20 cellular contexts compared by ENCODE assay signal in genomic region chr6:148491638-148492210, GRCh38.
DNase-seq lines count a peak whose midpoint lies in the region; ATAC-seq and TF ChIP-seq lines count a peak whose summit lies in the region.
"Had no signal": no experiment of that assay in that cellular context is flagged by ENCODE, and none has a peak within 500 bp of the region (broad histone marks: within the 10 kb centered on the region; RNA-seq: fewer than 3 reads in every experiment).

No MANE protein-coding gene starts in this region.

- H3K9ac ChIP-seq in rectal smooth muscle tissue (ENCODE audit: low read length): no peak overlapping the region

- no peak overlapping the region for H3K27ac Mint-ChIP-seq in naive thymus-derived CD8-positive, alpha-beta T cell
- H3K27ac Mint-ChIP-seq: activated naive CD4-positive, alpha-beta T cell treated with anti-CD3 and anti-CD28 coated beads, Interleukin-2, amount 50 U/mL, for 24 hours; CD4-positive, alpha-beta T cell had no signal

- H3K36me3 ChIP-seq in ACC112 (ENCODE audit: insufficient read depth, low read length) (peaks cover 13% of the 10 kb centered on the region; the same call in 1 of the 2 replicates), esophagus muscularis mucosa (peaks cover 6 to 23% (median 17%) of the 10 kb centered on the region in 4 donors), rectal smooth muscle tissue (ENCODE audit: control insufficient read depth, insufficient read depth, low read length) (no peaks in the 10 kb centered on the region)
- H3K36me3 ChIP-seq: ovary, transverse colon had no signal

- no peaks in the 10 kb centered on the region for H3K4me1 Mint-ChIP-seq in naive thymus-derived CD8-positive, alpha-beta T cell
- H3K4me1 Mint-ChIP-seq: activated naive CD4-positive, alpha-beta T cell treated with anti-CD3 and anti-CD28 coated beads, Interleukin-2, amount 50 U/mL, for 24 hours had no signal

- H3K9me3 ChIP-seq in esophagus muscularis mucosa: no peaks in the 10 kb centered on the region
- H3K9me3 ChIP-seq: left lung, ovary, transverse colon had no signal

- no peak for TF ChIP-seq POLR2A in esophagus muscularis mucosa (IDR thresholded peaks at IDR 0.05; ENCODE audit: low read depth)

- peak overlapping the region; percentile 73 for H3K27ac ChIP-seq in ACC112 (ENCODE audit: low read depth, low read length)
- peak overlapping the region; percentile 8 to 57 (median 32) for H3K27ac ChIP-seq in esophagus muscularis mucosa (replicated peaks in 1 of 4)
- H3K27ac ChIP-seq in rectal smooth muscle tissue (ENCODE audit: low read depth, low read length): peak overlapping the region; percentile 24
- H3K27ac ChIP-seq: left lung, ovary, VCaP had no signal

- no peak for TF ChIP-seq CTCF in esophagus muscularis mucosa (IDR thresholded peaks at IDR 0.05)

- no peak for TF ChIP-seq EP300 in esophagus muscularis mucosa (IDR thresholded peaks at IDR 0.05)

- H2AFZ ChIP-seq in ACC112 (ENCODE audit: low read length, unreplicated experiment): no peak overlapping the region

- no peak overlapping the region for H3K4me3 Mint-ChIP-seq in naive thymus-derived CD8-positive, alpha-beta T cell
- H3K4me3 Mint-ChIP-seq: activated naive CD4-positive, alpha-beta T cell treated with anti-CD3 and anti-CD28 coated beads, Interleukin-2, amount 50 U/mL, for 24 hours; CD4-positive, alpha-beta T cell had no signal

- 69% methylated on average over 6 of the region's 6 CpGs for WGBS in esophagus muscularis mucosa

- H3K27me3 ChIP-seq in ACC112 (ENCODE audit: insufficient read depth, low read length): no peaks in the 10 kb centered on the region
- H3K27me3 ChIP-seq in esophagus muscularis mucosa: no peaks in the 10 kb centered on the region
- H3K27me3 ChIP-seq in rectal smooth muscle tissue (ENCODE audit: control insufficient read depth, insufficient read depth, low read length): no peaks in the 10 kb centered on the region
- H3K27me3 ChIP-seq: left lung, ovary, transverse colon had no signal

- intact Hi-C loops in esophagus muscularis mucosa (cut with DNase I): no loop called here

- ATAC-seq in naive thymus-derived CD8-positive, alpha-beta T cell: no peak
- ATAC-seq: left lung had no signal

- peaks cover 36% of the 10 kb centered on the region for H3K4me1 ChIP-seq in ACC112 (ENCODE audit: control insufficient read depth, insufficient read depth, low read length, unreplicated experiment)
- peaks cover 4 to 30% (median 25%) of the 10 kb centered on the region in 4 donors for H3K4me1 ChIP-seq in esophagus muscularis mucosa
- H3K4me1 ChIP-seq in rectal smooth muscle tissue (ENCODE audit: control insufficient read depth, insufficient read depth, low read length): peaks cover 9% of the 10 kb centered on the region
- H3K4me1 ChIP-seq: left lung had no signal

- H3K79me2 ChIP-seq in ACC112 (ENCODE audit: control insufficient read depth, insufficient read depth, low read length, unreplicated experiment): peaks cover 3% of the 10 kb centered on the region

- H3K27me3 Mint-ChIP-seq in naive thymus-derived CD8-positive, alpha-beta T cell: peaks cover 7 to 12% (median 10%) of the 10 kb centered on the region in 5 donors
- H3K27me3 Mint-ChIP-seq: activated naive CD4-positive, alpha-beta T cell treated with anti-CD3 and anti-CD28 coated beads, Interleukin-2, amount 50 U/mL, for 24 hours had no signal

- peaks cover 0 to 4% (median 0%) of the 10 kb centered on the region in 9 donors for H3K9me3 Mint-ChIP-seq in naive thymus-derived CD8-positive, alpha-beta T cell
- H3K9me3 Mint-ChIP-seq: activated naive CD4-positive, alpha-beta T cell treated with anti-CD3 and anti-CD28 coated beads, Interleukin-2, amount 50 U/mL, for 24 hours; CD4-positive, alpha-beta T cell had no signal

- POLR2A ChIA-PET in naive thymus-derived CD8-positive, alpha-beta T cell (lab: Charles Lee): interaction anchor here (0.6 kb wide), 1 partner anchor 9 kb away, joined by 4 read pairs; no protein-coding TSS in a partner anchor

- peak; percentile 25 for DNase-seq in M059J (ENCODE audit: low read depth)
- DNase-seq in esophagus muscularis mucosa (ENCODE audit: extremely low spot score): peak; percentile 91
- no peak for DNase-seq in ureter (ENCODE audit: low spot score)
- no peak for DNase-seq in naive thymus-derived CD8-positive, alpha-beta T cell
- no peak for DNase-seq in stimulated activated CD4-positive, alpha-beta T cell treated with anti-CD3 and anti-CD28 coated beads, Interleukin-12 subunit alpha, Interleukin-12 subunit beta, amount 100 ng/mL, for 4 hours
- DNase-seq in SHP77 (lab: John Stamatoyannopoulos, UW): no peak
- DNase-seq: ACHN; activated CD4-positive, alpha-beta T cell treated with anti-CD3 and anti-CD28 coated beads, Interleukin-2, amount 50 U/mL, for 48 hours; activated T-cell treated with anti-CD3 and anti-CD28 coated beads, Interleukin-2, amount 50 U/mL, for 1 hour; CD4-positive, alpha-beta T cell; DND-41; effector memory CD4-positive, alpha-beta T cell; NCI-H187 treated with DMSO at 0.1 percent for 48 hours; ovary; transverse colon had no signal

- no peak overlapping the region for H3K4me3 ChIP-seq in ACC112 (ENCODE audit: low read depth, low read length)
- H3K4me3 ChIP-seq in esophagus muscularis mucosa: no peak overlapping the region
- no peak overlapping the region for H3K4me3 ChIP-seq in rectal smooth muscle tissue (ENCODE audit: low read length)
- H3K4me3 ChIP-seq: left lung, ovary, transverse colon had no signal

- no peaks in the 10 kb centered on the region for H3K36me3 Mint-ChIP-seq in naive thymus-derived CD8-positive, alpha-beta T cell
- H3K36me3 Mint-ChIP-seq: activated naive CD4-positive, alpha-beta T cell treated with anti-CD3 and anti-CD28 coated beads, Interleukin-2, amount 50 U/mL, for 24 hours had no signal

Comparison
In these comparisons a context has a peak if more than half of its experiments do, and no peak if none do; other contexts are left out.
1. DNase-seq: peak in M059J (single experiment) and esophagus muscularis mucosa (single experiment); none in ureter (single experiment), naive thymus-derived CD8-positive, alpha-beta T cell (0 of 10), stimulated activated CD4-positive, alpha-beta T cell treated with anti-CD3 and anti-CD28 coated beads, Interleukin-12 subunit alpha, Interleukin-12 subunit beta, amount 100 ng/mL, for 4 hours (single experiment) and SHP77 (0 of 2).
2. Peak in every context shown above with its lines, with median percentiles within 50 percentile points of each other: H3K27ac ChIP-seq.